ENCODE assay signal across 15 cellular contexts in the genomic region with DNA sequence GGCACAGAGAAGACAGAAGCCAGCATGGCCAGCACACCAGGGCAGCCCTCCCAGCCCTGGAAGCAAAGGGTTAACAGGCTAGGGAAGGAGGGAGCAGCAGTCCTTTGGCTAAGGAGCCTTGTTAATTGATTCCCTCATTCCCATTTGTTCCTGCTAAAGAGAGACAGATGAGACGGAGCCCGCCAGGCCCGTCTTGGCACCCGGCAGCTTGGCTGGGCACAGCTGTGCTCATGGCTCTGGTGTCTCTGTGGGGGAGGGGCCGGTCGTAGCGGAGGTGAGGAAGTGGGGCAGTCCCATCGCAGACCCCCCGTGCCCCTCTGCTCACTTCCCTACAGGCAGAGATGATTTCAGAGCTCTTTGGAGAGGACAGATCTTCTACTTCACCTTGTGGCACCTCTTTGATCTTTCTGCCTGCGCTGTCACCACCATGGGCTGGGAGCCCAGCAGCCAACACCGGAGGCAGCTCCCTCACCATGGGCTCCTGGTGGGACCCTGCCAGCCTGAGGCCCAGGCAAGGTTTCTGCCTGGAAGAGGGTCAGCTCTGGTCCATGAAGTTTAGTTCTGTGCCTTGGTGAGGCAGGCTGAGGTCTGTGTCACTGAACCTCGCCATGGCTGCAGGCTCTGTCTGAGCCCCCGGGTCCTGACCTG. TPM values are rescaled to one million over a fixed set of nuclear protein-coding genes. Genes with fewer than 3 reads are reported as not detected.
DNase-seq lines count a peak whose midpoint lies in the region; ATAC-seq, FAIRE-seq and TF ChIP-seq lines count a peak whose summit lies in the region.
"Had no signal": no experiment of that assay in that cellular context is flagged by ENCODE, and none has a peak within 500 bp of the region (broad histone marks: within the 10 kb centered on the region; RNA-seq: fewer than 3 reads in every experiment).

No MANE protein-coding gene starts in this region.

- DNase-seq in Right ventricle myocardium inferior (ENCODE audit: missing footprints) (peak; percentile 77), cardiac septum (ENCODE audit: low spot score) (no peak), body of pancreas (peak; percentile 29 to 64 (median 48)), medulla oblongata (ENCODE audit: extremely low spot score) (peak; percentile 51), urothelium cell line (ENCODE audit: low spot score) (no peak), esophagus squamous epithelium (lab: John Stamatoyannopoulos, UW) (no peak), mucosa of descending colon (no peak)
- DNase-seq: ACHN; activated CD8-positive, alpha-beta memory T cell treated with anti-CD3 and anti-CD28 coated beads, Interleukin-2, amount 10 ng/mL, durations not matched to agents 7 days and 5 days; Caco-2; MV-4-11; WERI-Rb-1 had no signal

- H3K27ac ChIP-seq in body of pancreas = no peak overlapping the region
- no peak overlapping the region for H3K27ac ChIP-seq in esophagus squamous epithelium
- H3K27ac ChIP-seq: tibial nerve, WERI-Rb-1 had no signal

- intact Hi-C loops in Right ventricle myocardium inferior (cut with DNase I) = no loop called here
- intact Hi-C loops in cardiac septum (cut with DNase I) = no loop called here
- intact Hi-C loops in body of pancreas (cut with DNase I) = no loop called here
- intact Hi-C loops in esophagus squamous epithelium (cut with DNase I) = no loop called here
- intact Hi-C loops in mucosa of descending colon (cut with DNase I, micrococcal nuclease) = no loop called here

- H3K27me3 ChIP-seq in body of pancreas = no peaks in the 10 kb centered on the region
- peaks cover 0 to 38% (median 0%) of the 10 kb centered on the region in 4 donors for H3K27me3 ChIP-seq in esophagus squamous epithelium

- no peak overlapping the region for H3K4me3 ChIP-seq in body of pancreas
- no peak overlapping the region for H3K4me3 ChIP-seq in esophagus squamous epithelium
- H3K4me3 ChIP-seq in mucosa of descending colon = no peak overlapping the region
- H3K4me3 ChIP-seq: tibial nerve had no signal

- H3K36me3 ChIP-seq in body of pancreas (replicated peaks in 1 of 2; ENCODE audit: insufficient read depth in 1 of 2, low read depth in 2 of 2) = no peaks in the 10 kb centered on the region
- no peaks in the 10 kb centered on the region for H3K36me3 ChIP-seq in esophagus squamous epithelium
- H3K36me3 ChIP-seq in mucosa of descending colon (ENCODE audit: low read depth) = no peaks in the 10 kb centered on the region
- H3K36me3 ChIP-seq: tibial nerve, WERI-Rb-1 had no signal

- 26 to 28% methylated on average over 5 to 13 of the region's 13 CpGs for WGBS in body of pancreas, 2 donors
- 26 to 34% methylated on average over 8 to 10 of the region's 13 CpGs for WGBS in esophagus squamous epithelium, 2 donors

- ATAC-seq in Right ventricle myocardium inferior (peak; percentile 59), body of pancreas (peak; percentile 36), HG03280 (IDR thresholded peaks at IDR 0.05; ENCODE audit: unreplicated experiment) (no peak), mucosa of descending colon (no peak)
- ATAC-seq: activated CD8-positive, alpha-beta memory T cell treated with anti-CD3 and anti-CD28 coated beads, Interleukin-2, amount 10 ng/mL, durations not matched to agents 7 days and 5 days had no signal

- H3K4me1 ChIP-seq in body of pancreas (peaks cover 7% of the 10 kb centered on the region), esophagus squamous epithelium (peaks cover under 1 to 22% (median under 1%) of the 10 kb centered on the region in 3 donors), mucosa of descending colon (ENCODE audit: low read depth) (no peaks in the 10 kb centered on the region)
- H3K4me1 ChIP-seq: Caco-2 had no signal

- TF ChIP-seq CTCF in body of pancreas (IDR thresholded peaks at IDR 0.05) (no peak), esophagus squamous epithelium (IDR thresholded peaks at IDR 0.05) (no peak), mucosa of descending colon (IDR thresholded peaks at IDR 0.05) (no peak)

- TF ChIP-seq POLR2A in body of pancreas (IDR thresholded peaks at IDR 0.05) (no peak), esophagus squamous epithelium (IDR thresholded peaks at IDR 0.05) (no peak)

- FAIRE-seq in urothelium cell line (lab: Jason Lieb, UNC) = peak; percentile 46
- FAIRE-seq: endothelial cell of umbilical vein had no signal

- no peaks in the 10 kb centered on the region for H3K9me3 ChIP-seq in body of pancreas
- no peaks in the 10 kb centered on the region for H3K9me3 ChIP-seq in esophagus squamous epithelium
- no peaks in the 10 kb centered on the region for H3K9me3 ChIP-seq in mucosa of descending colon
- H3K9me3 ChIP-seq: Caco-2, tibial nerve had no signal

RNA-seq across cellular contexts. Expression of a gene that starts 38.0 kb away (rescaled TPM):
- total RNA-seq in Right ventricle myocardium inferior (4.5 TPM), cardiac septum (2.0 TPM), body of pancreas (1 to 10 TPM; 1.0 to 2.3 TPM), esophagus squamous epithelium (under 1 TPM in 3 of 4 donors, not detected in 1; 0.18 to 0.53 (median 0.38) TPM), mucosa of descending colon (1 to 10 TPM in 1 of 3 donors, under 1 TPM in 2; 0.65 to 2.0 (median 0.72) TPM)
- total RNA-seq: activated CD8-positive, alpha-beta memory T cell treated with anti-CD3 and anti-CD28 coated beads, Interleukin-2, amount 10 ng/mL, durations not matched to agents 7 days and 5 days had no signal

Comparison
In these comparisons a context has a peak if more than half of its experiments do, and no peak if none do; other contexts are left out.
1. DNase-seq: peak in Right ventricle myocardium inferior (single experiment), body of pancreas (4 of 4) and medulla oblongata (single experiment); none in cardiac septum (single experiment), urothelium cell line (single experiment), esophagus squamous epithelium (single experiment) and mucosa of descending colon (0 of 3).
2. ATAC-seq: peak in Right ventricle myocardium inferior (single experiment) and body of pancreas (single experiment); none in HG03280 (single experiment) and mucosa of descending colon (single experiment).